10 cellular contexts compared by ENCODE assay signal in genomic region chr1:223500560-223501425, GRCh38.
DNase-seq lines count a peak whose midpoint lies in the region; ATAC-seq and FAIRE-seq lines count a peak whose summit lies in the region.
"Had no signal": no experiment of that assay in that cellular context is flagged by ENCODE, and none has a peak within 500 bp of the region (broad histone marks: within the 10 kb centered on the region; RNA-seq: fewer than 3 reads in every experiment).

No MANE protein-coding gene starts in this region.

- H3K4me1 Mint-ChIP-seq in activated T-cell treated with anti-CD3 and anti-CD28 coated beads, Interleukin-2, amount 50 U/mL, for 4 hours (ENCODE audit: low read depth), result peaks cover 4% of the 10 kb centered on the region

- H3K9me3 Mint-ChIP-seq in activated T-cell treated with anti-CD3 and anti-CD28 coated beads, Interleukin-2, amount 50 U/mL, for 4 hours, result no peaks in the 10 kb centered on the region

- H3K36me3 Mint-ChIP-seq in activated T-cell treated with anti-CD3 and anti-CD28 coated beads, Interleukin-2, amount 50 U/mL, for 4 hours (ENCODE audit: insufficient read depth), result no peaks in the 10 kb centered on the region

- no peak for FAIRE-seq in urothelium cell line (lab: Jason Lieb, UNC)

- peak; percentile 54 to 65 for ATAC-seq in activated T-cell treated with anti-CD3 and anti-CD28 coated beads, Interleukin-2, amount 50 U/mL, for 4 hours
- ATAC-seq in GM18868 (IDR thresholded peaks at IDR 0.05; ENCODE audit: unreplicated experiment) (no peak), GM18520 (IDR thresholded peaks at IDR 0.05; ENCODE audit: unreplicated experiment) (no peak), HG02885 (IDR thresholded peaks at IDR 0.05; ENCODE audit: poor library complexity, unreplicated experiment) (no peak)

- peak; percentile 51 for DNase-seq in stimulated activated CD4-positive, alpha-beta T cell treated with anti-CD3 and anti-CD28 coated beads, Interleukin-15, amount 100 ng/mL, for 24 hours
- DNase-seq in stimulated activated CD4-positive, alpha-beta T cell treated with anti-CD3 and anti-CD28 coated beads, Interleukin-12 subunit alpha, Interleukin-12 subunit beta, amount 100 ng/mL, for 4 hours, result no peak
- DNase-seq in activated T-cell treated with anti-CD3 and anti-CD28 coated beads, Interleukin-2, amount 50 U/mL, for 4 hours, result no peak
- DNase-seq in iris pigment epithelial cell (ENCODE audit: low read depth) (peak; percentile 86), urothelium cell line (ENCODE audit: low spot score) (peak; percentile 87)
- DNase-seq: DND-41, substantia nigra had no signal

- H3K4me3 Mint-ChIP-seq in activated T-cell treated with anti-CD3 and anti-CD28 coated beads, Interleukin-2, amount 50 U/mL, for 4 hours, result no peak overlapping the region

- H3K27me3 Mint-ChIP-seq in activated T-cell treated with anti-CD3 and anti-CD28 coated beads, Interleukin-2, amount 50 U/mL, for 4 hours (ENCODE audit: low read depth), result no peaks in the 10 kb centered on the region

Comparison
In these comparisons a context has a peak if more than half of its experiments do, and no peak if none do; other contexts are left out.
1. DNase-seq: peak in stimulated activated CD4-positive, alpha-beta T cell treated with anti-CD3 and anti-CD28 coated beads, Interleukin-15, amount 100 ng/mL, for 24 hours (single experiment), iris pigment epithelial cell (single experiment) and urothelium cell line (single experiment); none in stimulated activated CD4-positive, alpha-beta T cell treated with anti-CD3 and anti-CD28 coated beads, Interleukin-12 subunit alpha, Interleukin-12 subunit beta, amount 100 ng/mL, for 4 hours (single experiment) and activated T-cell treated with anti-CD3 and anti-CD28 coated beads, Interleukin-2, amount 50 U/mL, for 4 hours (single experiment).
2. ATAC-seq: peak in activated T-cell treated with anti-CD3 and anti-CD28 coated beads, Interleukin-2, amount 50 U/mL, for 4 hours (2 of 2); none in GM18868 (single experiment), GM18520 (single experiment) and HG02885 (single experiment).